Comparison of ENCODE assay signal across 8 cellular contexts in the genomic region with DNA sequence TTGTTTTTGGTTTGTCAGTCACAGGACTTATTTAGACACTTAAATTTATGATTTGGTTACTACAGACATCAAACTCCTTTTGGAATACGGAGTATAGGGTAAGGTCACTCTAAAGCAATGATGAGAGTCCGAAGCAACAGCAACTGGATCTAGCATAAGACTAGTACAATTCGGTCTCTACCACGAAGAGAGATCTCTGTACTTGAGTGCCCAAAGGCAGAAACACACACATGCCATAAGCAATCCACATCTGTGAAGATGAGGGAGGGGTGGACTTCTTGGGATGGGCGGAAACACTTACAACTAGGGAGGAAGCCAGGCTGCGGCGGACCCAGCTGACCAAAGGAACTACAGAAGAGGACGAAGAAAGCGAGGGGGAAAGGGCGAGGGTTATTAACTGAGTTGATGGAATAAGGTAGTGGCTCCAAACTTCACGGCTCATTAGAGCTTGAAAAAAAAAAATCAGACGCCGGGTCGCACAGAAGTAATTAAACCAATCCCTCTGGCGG. TPM values are rescaled to one million over a fixed set of nuclear protein-coding genes. Genes with fewer than 3 reads are reported as not detected.
A peak's percentile ranks its signal among the peaks of the same experiment; 100 is the strongest.
DNase-seq lines count a peak whose midpoint lies in the region; ATAC-seq, FAIRE-seq and TF ChIP-seq lines count a peak whose summit lies in the region.

No MANE protein-coding gene starts in this region.

- peak; percentile 70 for DNase-seq in RKO (ENCODE audit: low spot score)
- DNase-seq in mammary epithelial cell, result peak; percentile 50
- peak; percentile 40 for DNase-seq in stimulated activated CD4-positive, alpha-beta T cell treated with anti-CD3 and anti-CD28 coated beads, Interleukin-15, amount 100 ng/mL, for 24 hours
- no peak for DNase-seq in KBM-7

- peak overlapping the region; percentile 91 to 98 (median 95) for H3K9ac ChIP-seq in BLaER1 treated with 17β-estradiol and CSF1 and Interleukin-3, amounts not matched to agents 10 nM and 100 nM
- peak overlapping the region; percentile 98 for H3K9ac ChIP-seq in mammary epithelial cell (ENCODE audit: insufficient read depth, low read length)

- H3K4me2 ChIP-seq in BLaER1 treated with 17β-estradiol and CSF1 and Interleukin-3, amounts not matched to agents 10 nM and 100 nM, result peak overlapping the region; percentile 73 to 93 (median 84)
- H3K4me2 ChIP-seq in mammary epithelial cell (ENCODE audit: insufficient read depth, low read depth, low read length), result peak overlapping the region; percentile 96

- H3K79me2 ChIP-seq in mammary epithelial cell (ENCODE audit: insufficient read depth, low read length), result peaks cover 5% of the 10 kb centered on the region

- no peaks in the 10 kb centered on the region for H3K27me3 ChIP-seq in BLaER1 treated with 17β-estradiol and CSF1 and Interleukin-3, amounts not matched to agents 10 nM and 100 nM
- H3K27me3 ChIP-seq in mammary epithelial cell (ENCODE audit: insufficient read depth, low read length), result no peaks in the 10 kb centered on the region

- peak overlapping the region; percentile 97 for H2AFZ ChIP-seq in mammary epithelial cell (ENCODE audit: low read depth, low read length)

- dilution Hi-C loops in mammary epithelial cell (cut with HindIII; ENCODE audit: low sequenced_read_pairs), result no loop called here

- WGBS in mammary epithelial cell (ENCODE audit: low coverage, missing lambda C conversion rate), result 0% methylated on average over 7 of the region's 15 CpGs

- no peaks in the 10 kb centered on the region for H3K36me3 ChIP-seq in BLaER1 treated with 17β-estradiol and CSF1 and Interleukin-3, amounts not matched to agents 10 nM and 100 nM
- H3K36me3 ChIP-seq in mammary epithelial cell (ENCODE audit: insufficient read depth, low read length), result no peaks in the 10 kb centered on the region

- in situ Hi-C loops in mammary epithelial cell (cut with MboI; ENCODE audit: low sequenced_read_pairs in 2 of 2), result no loop called here
- in situ Hi-C loops in KBM-7 (cut with MboI; ENCODE audit: low pct_unique_long_range_greater_than_20kb, low sequenced_read_pairs), result no loop called here

- no peaks in the 10 kb centered on the region for H3K9me3 ChIP-seq in BLaER1 treated with 17β-estradiol and CSF1 and Interleukin-3, amounts not matched to agents 10 nM and 100 nM (replicated peaks in 1 of 11)
- H3K9me3 ChIP-seq in mammary epithelial cell (replicated peaks; ENCODE audit: insufficient read depth, low read length), result no peaks in the 10 kb centered on the region

- intact Hi-C loops in mammary epithelial cell (cut with micrococcal nuclease), result loop anchor here (5.0 to 10.0 kb wide), 3 partner anchors 149 to 327 kb away; no protein-coding TSS in a partner anchor

- no peaks in the 10 kb centered on the region for H4K20me1 ChIP-seq in BLaER1 treated with 17β-estradiol and CSF1 and Interleukin-3, amounts not matched to agents 10 nM and 100 nM
- H4K20me1 ChIP-seq in mammary epithelial cell (ENCODE audit: insufficient read depth, low read length), result no peaks in the 10 kb centered on the region

- TF ChIP-seq CTCF in mammary epithelial cell (conservative IDR thresholded peaks at IDR 0.05 in 1 of 2, IDR thresholded peaks at IDR 0.05 in 1 of 2; ENCODE audit: extremely low read depth in 1 of 2, insufficient read depth in 1 of 2, low read depth in 1 of 2, low read length in 2 of 2), result no peak

- H3K4me3 ChIP-seq in BLaER1 treated with 17β-estradiol and CSF1 and Interleukin-3, amounts not matched to agents 10 nM and 100 nM, result peak overlapping the region; percentile 61 to 78 (median 70)
- peak overlapping the region; percentile 71 to 96 (median 71) for H3K4me3 ChIP-seq in mammary epithelial cell (replicated peaks in 1 of 3; ENCODE audit: insufficient read depth in 1 of 3, low read depth in 2 of 3, low read length in 3 of 3)

- ATAC-seq in GM19023 (IDR thresholded peaks at IDR 0.05; ENCODE audit: unreplicated experiment) (peak; percentile 22), HG03280 (IDR thresholded peaks at IDR 0.05; ENCODE audit: unreplicated experiment) (peak; percentile 12)

- peaks cover 13 to 17% (median 16%) of the 10 kb centered on the region in 10 experiments for H3K4me1 ChIP-seq in BLaER1 treated with 17β-estradiol and CSF1 and Interleukin-3, amounts not matched to agents 10 nM and 100 nM
- peaks cover 3% of the 10 kb centered on the region for H3K4me1 ChIP-seq in mammary epithelial cell (ENCODE audit: insufficient read depth, low read length)

- peak; percentile 82 for FAIRE-seq in islet of Langerhans (lab: Jason Lieb, UNC)

- CTCF ChIA-PET in mammary epithelial cell (lab: Charles Lee; ENCODE audit: low non-redundant PET), result no interaction called here

- TSS peak; percentile 63 for BruUV-seq in mammary epithelial cell (replicated peaks; lab: Mats Ljungman, UMichigan)

- peak overlapping the region; percentile 95 to 99 (median 97) for H3K27ac ChIP-seq in BLaER1 treated with 17β-estradiol and CSF1 and Interleukin-3, amounts not matched to agents 10 nM and 100 nM
- peak overlapping the region; percentile 88 for H3K27ac ChIP-seq in mammary epithelial cell (ENCODE audit: insufficient read depth, low read depth, low read length)

RNA-seq across cellular contexts. Expression of a gene that starts 0.6 kb away (rescaled TPM):
- total RNA-seq in mammary epithelial cell, result 10 to 100 TPM; 16.3 to 17.0 TPM
- polyA plus RNA-seq in mammary epithelial cell, result 14.8 TPM
- polyA minus RNA-seq in mammary epithelial cell, result 23.2 TPM
